ENCODE assay signal across 8 cellular contexts in the genomic region with DNA sequence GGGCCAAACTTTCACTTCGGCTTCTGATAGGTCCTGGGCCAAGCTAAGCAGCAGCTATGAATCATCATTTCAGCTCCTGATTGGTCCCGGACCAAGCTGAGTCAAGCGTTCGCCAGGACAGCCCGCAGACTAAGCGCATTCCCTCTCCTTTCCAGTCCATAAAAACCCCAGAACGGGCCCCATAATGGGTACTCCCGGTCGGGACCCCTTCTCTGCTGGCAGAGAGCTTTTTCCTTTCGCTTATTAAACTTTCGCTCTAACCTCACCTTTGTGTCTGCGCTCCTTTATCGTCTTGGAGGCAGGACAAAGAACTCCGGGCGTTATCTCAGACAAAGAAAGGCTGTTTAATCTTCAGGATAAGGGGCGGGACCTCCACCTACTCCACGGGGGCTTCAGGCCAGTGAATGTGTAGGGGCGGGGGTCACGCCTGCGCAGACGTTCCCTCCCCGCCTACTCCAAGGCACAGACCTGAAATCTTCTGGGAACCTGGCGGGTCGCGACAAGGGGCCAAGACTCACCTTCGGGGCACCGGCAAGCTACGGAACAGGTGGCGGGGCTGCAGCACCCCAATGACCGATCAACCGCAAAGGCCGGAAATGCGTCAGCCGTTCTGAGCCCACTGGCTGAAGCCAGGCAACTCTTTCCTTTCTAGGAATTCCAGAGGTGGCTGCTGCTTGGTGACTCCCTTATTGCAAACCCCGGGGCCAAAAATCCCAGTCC. TPM values are rescaled to one million over a fixed set of nuclear protein-coding genes. Genes with fewer than 3 reads are reported as not detected.
DNase-seq lines count a peak whose midpoint lies in the region; ATAC-seq lines count a peak whose summit lies in the region.

A gene (minus strand): TSS at position 585 of the 720 bp plus-strand sequence. CDS start 6,465 bp downstream, outside the sequence.

- peak within 1 kb of the TSS; percentile 73 to 98 (median 94) for H3K27ac ChIP-seq in BLaER1 treated with 17β-estradiol and CSF1 and Interleukin-3, amounts not matched to agents 10 nM and 100 nM
- peak within 1 kb of the TSS; percentile 99 for H3K27ac ChIP-seq in mesenchymal stem cell (ENCODE audit: low read length, poor library complexity, severe bottlenecking)

- peak within 1 kb of the TSS in 1 of 2 experiments; percentile 49 for H2BK12ac ChIP-seq in mesenchymal stem cell (ENCODE audit: low read length in 2 of 2)

- peak within 1 kb of the TSS; percentile 61 for H2AFZ ChIP-seq in mesenchymal stem cell (ENCODE audit: low read depth, low read length)

- H3K27me3 ChIP-seq in BLaER1 treated with 17β-estradiol and CSF1 and Interleukin-3, amounts not matched to agents 10 nM and 100 nM, result no peaks in the 10 kb centered on the region
- H3K27me3 ChIP-seq in mesenchymal stem cell (ENCODE audit: control insufficient read depth in 1 of 2, insufficient read depth in 1 of 2, low read length in 2 of 2), result no peaks in the 10 kb centered on the region

- H3K9ac ChIP-seq in BLaER1 treated with 17β-estradiol and CSF1 and Interleukin-3, amounts not matched to agents 10 nM and 100 nM, result peak within 1 kb of the TSS; percentile 80 to 92 (median 89)
- peak within 1 kb of the TSS; percentile 94 for H3K9ac ChIP-seq in mesenchymal stem cell (ENCODE audit: low read length)

- H4K20me1 ChIP-seq in BLaER1 treated with 17β-estradiol and CSF1 and Interleukin-3, amounts not matched to agents 10 nM and 100 nM, result no peaks in the 10 kb centered on the region

- H3K4me1 ChIP-seq in BLaER1 treated with 17β-estradiol and CSF1 and Interleukin-3, amounts not matched to agents 10 nM and 100 nM, result peaks cover 15 to 35% (median 24%) of the 10 kb centered on the region in 10 experiments
- H3K4me1 ChIP-seq in mesenchymal stem cell (ENCODE audit: control insufficient read depth, insufficient read depth, low read depth, low read length), result peaks cover 3% of the 10 kb centered on the region

- H3K4me3 ChIP-seq in BLaER1 treated with 17β-estradiol and CSF1 and Interleukin-3, amounts not matched to agents 10 nM and 100 nM, result peak within 1 kb of the TSS; percentile 65 to 88 (median 80)
- peak within 1 kb of the TSS; percentile 74 to 92 for H3K4me3 ChIP-seq in mesenchymal stem cell (ENCODE audit: insufficient read depth in 1 of 2, low read depth in 1 of 2, low read length in 2 of 2)

- H3K9me3 ChIP-seq in BLaER1 treated with 17β-estradiol and CSF1 and Interleukin-3, amounts not matched to agents 10 nM and 100 nM (replicated peaks in 1 of 11), result peaks cover 16 to 49% (median 24%) of the 10 kb centered on the region in 11 experiments
- no peaks in the 10 kb centered on the region for H3K9me3 ChIP-seq in mesenchymal stem cell (ENCODE audit: control insufficient read depth, low read length)

- under 1% methylated on average over 35 of the region's 35 CpGs for WGBS in mesenchymal stem cell

- peak within 1 kb of the TSS in 1 of 2 experiments; percentile 11 for H3K14ac ChIP-seq in mesenchymal stem cell (ENCODE audit: low read length in 2 of 2)

- peak within 1 kb of the TSS in 1 of 2 experiments; percentile 72 for H3K23ac ChIP-seq in mesenchymal stem cell (ENCODE audit: low read length in 2 of 2)

- peak within 1 kb of the TSS; percentile 35 to 77 for H3K4ac ChIP-seq in mesenchymal stem cell (ENCODE audit: low read depth in 1 of 2, low read length in 2 of 2)

- peak; percentile 82 for ATAC-seq in GM19395 (IDR thresholded peaks at IDR 0.05; ENCODE audit: unreplicated experiment)
- ATAC-seq in HG03565 (IDR thresholded peaks at IDR 0.05; ENCODE audit: unreplicated experiment), result peak; percentile 73

- peaks cover 2% of the 10 kb centered on the region for H3K79me1 ChIP-seq in mesenchymal stem cell (replicated peaks; ENCODE audit: low read length, poor library complexity, severe bottlenecking)

- DNase-seq in NK-92 (lab: John Stamatoyannopoulos, UW; ENCODE audit: unreplicated experiment) (peak; percentile 14), mesenchymal stem cell (peak; percentile 99)
- peak; percentile 75 for DNase-seq in activated CD8-positive, alpha-beta memory T cell treated with anti-CD3 and anti-CD28 coated beads, Interleukin-2, amount 50 U/mL, for 1 hour (ENCODE audit: extremely low read depth)
- DNase-seq in stimulated activated CD8-positive, alpha-beta memory T cell treated with anti-CD3 and anti-CD28 coated beads, Interleukin-12 subunit alpha, Interleukin-12 subunit beta, amount 100 ng/mL, for 4 hours (ENCODE audit: low read depth), result peak; percentile 64

- H3K18ac ChIP-seq in mesenchymal stem cell (ENCODE audit: low read depth in 1 of 2, low read length in 2 of 2), result peak within 1 kb of the TSS; percentile 79 to 91

- peak within 1 kb of the TSS; percentile 96 for H2BK5ac ChIP-seq in mesenchymal stem cell (ENCODE audit: low read depth, low read length, poor library complexity, severe bottlenecking)

- peak within 1 kb of the TSS; percentile 78 for H2BK120ac ChIP-seq in mesenchymal stem cell (ENCODE audit: low read depth, low read length)

- H4K8ac ChIP-seq in mesenchymal stem cell (ENCODE audit: low read length), result peak within 1 kb of the TSS; percentile 70

- H4K91ac ChIP-seq in mesenchymal stem cell (ENCODE audit: low read length), result peak within 1 kb of the TSS; percentile 64

- H2BK15ac ChIP-seq in mesenchymal stem cell (ENCODE audit: low read depth, poor library complexity, severe bottlenecking), result peak within 1 kb of the TSS; percentile 97

- H3K36me3 ChIP-seq in BLaER1 treated with 17β-estradiol and CSF1 and Interleukin-3, amounts not matched to agents 10 nM and 100 nM, result peaks cover 0 to 8% (median 0%) of the 10 kb centered on the region in 11 experiments; a peak in 1 of 22 replicates
- H3K36me3 ChIP-seq in mesenchymal stem cell (ENCODE audit: control insufficient read depth in 1 of 2, insufficient read depth in 2 of 2, low read depth in 1 of 2, low read length in 2 of 2), result no peaks in the 10 kb centered on the region

- peak within 1 kb of the TSS; percentile 86 to 97 (median 89) for H3K4me2 ChIP-seq in BLaER1 treated with 17β-estradiol and CSF1 and Interleukin-3, amounts not matched to agents 10 nM and 100 nM
- H3K4me2 ChIP-seq in mesenchymal stem cell (ENCODE audit: low read length, poor library complexity, severe bottlenecking), result peak within 1 kb of the TSS; percentile 98

- peak within 1 kb of the TSS; percentile 92 for H2AK5ac ChIP-seq in mesenchymal stem cell (ENCODE audit: low read length, severe bottlenecking)

- in situ Hi-C loops in endometrial microvascular endothelial cells (cut with HindIII; ENCODE audit: inconsistent ontology term, low pct_unique_long_range_greater_than_20kb, low sequenced_read_pairs), result no loop called here

RNA-seq across cellular contexts. Expression of the gene that starts here (rescaled TPM):
- 16.5 TPM for total RNA-seq in endometrial microvascular endothelial cells (ENCODE audit: inconsistent ontology term)
- 1.3 TPM for polyA plus RNA-seq in mesenchymal stem cell (2013, experiment 1 of 2)
- polyA plus RNA-seq in mesenchymal stem cell (2013, experiment 2 of 2), result 1.2 TPM

Comparison
In these comparisons a context has a peak if more than half of its experiments do, and no peak if none do; other contexts are left out.
1. Peak in every context shown above with its lines: DNase-seq, ATAC-seq, H3K4me3 ChIP-seq and H3K27ac ChIP-seq.
2. DNase-seq: peak in every context shown above with its lines; median percentile 99 in mesenchymal stem cell; 75 in activated CD8-positive, alpha-beta memory T cell treated with anti-CD3 and anti-CD28 coated beads, Interleukin-2, amount 50 U/mL, for 1 hour; 64 in stimulated activated CD8-positive, alpha-beta memory T cell treated with anti-CD3 and anti-CD28 coated beads, Interleukin-12 subunit alpha, Interleukin-12 subunit beta, amount 100 ng/mL, for 4 hours; 14 in NK-92.